25 cellular contexts compared by ENCODE assay signal in genomic region chr10:81570878-81571794, GRCh38.
"Had no signal": no experiment of that assay in that cellular context is flagged by ENCODE, and none has a peak within 500 bp of the region (broad histone marks: within the 10 kb centered on the region; RNA-seq: fewer than 3 reads in every experiment).

No MANE protein-coding gene starts in this region.

- H3K36me3 ChIP-seq: esophagus squamous epithelium, gastrocnemius medialis, neural progenitor cell, stomach, suprapubic skin, transverse colon, vagina had no signal

- H3K9me3 ChIP-seq: gastrocnemius medialis, suprapubic skin, vagina had no signal

- H3K4me3 Mint-ChIP-seq: activated CD4-positive, alpha-beta T cell treated with anti-CD3 and anti-CD28 coated beads, Interleukin-2, amount 10 ng/mL, durations not matched to agents 7 days and 5 days; activated CD8-positive, alpha-beta T cell treated with anti-CD3 and anti-CD28 coated beads, Interleukin-2, amount 10 ng/mL, durations not matched to agents 7 days and 5 days; activated T-helper 1 cell treated with anti-CD3 and anti-CD28 coated beads, Interleukin-12 subunit alpha, Interleukin-12 subunit beta, Interleukin-2, Interleukin-4 antibody, amounts not matched to agents 30 ng/mL and 10 ng/mL and 1 ng/mL, durations not matched to agents 14 hours and 24 hours and 36 hours; effector memory CD8-positive, alpha-beta T cell; neural progenitor cell had no signal

- H3K27ac ChIP-seq: esophagus squamous epithelium, gastrocnemius medialis, neural progenitor cell, stomach, suprapubic skin, transverse colon, vagina, VCaP had no signal

- H3K27ac Mint-ChIP-seq: activated CD4-positive, alpha-beta T cell treated with anti-CD3 and anti-CD28 coated beads, Interleukin-2, amount 10 ng/mL, durations not matched to agents 7 days and 5 days; activated CD8-positive, alpha-beta T cell treated with anti-CD3 and anti-CD28 coated beads, Interleukin-2, amount 10 ng/mL, durations not matched to agents 7 days and 5 days; activated naive CD4-positive, alpha-beta T cell treated with anti-CD3 and anti-CD28 coated beads, Interleukin-2, amount 50 U/mL, for 72 hours; activated T-helper 1 cell treated with anti-CD3 and anti-CD28 coated beads, Interleukin-12 subunit alpha, Interleukin-12 subunit beta, Interleukin-2, Interleukin-4 antibody, amounts not matched to agents 30 ng/mL and 10 ng/mL and 1 ng/mL, durations not matched to agents 14 hours and 24 hours and 36 hours; effector memory CD8-positive, alpha-beta T cell; neural progenitor cell; progenitor cell of endocrine pancreas had no signal

- H3K27me3 Mint-ChIP-seq: activated CD4-positive, alpha-beta T cell treated with anti-CD3 and anti-CD28 coated beads, Interleukin-2, amount 10 ng/mL, durations not matched to agents 7 days and 5 days; effector memory CD8-positive, alpha-beta T cell; naive B cell; progenitor cell of endocrine pancreas had no signal

- DNase-seq: activated CD4-positive, alpha-beta T cell treated with anti-CD3 and anti-CD28 coated beads, Interleukin-2, amount 10 ng/mL, durations not matched to agents 7 days and 5 days; activated CD4-positive, CD25-positive, alpha-beta regulatory T cell treated with anti-CD3 and anti-CD28 coated beads, Interleukin-2, amount 50 U/mL, for 72 hours; activated CD8-positive, alpha-beta T cell treated with anti-CD3 and anti-CD28 coated beads, Interleukin-2, amount 10 ng/mL, durations not matched to agents 7 days and 5 days; central memory CD4-positive, alpha-beta T cell; effector memory CD8-positive, alpha-beta T cell; esophagus squamous epithelium; gastrocnemius medialis; hypothalamus; left cardiac atrium; naive B cell; retina; stimulated activated CD4-positive, alpha-beta T cell treated with anti-CD3 and anti-CD28 coated beads, Interleukin-12 subunit alpha, Interleukin-12 subunit beta, amount 100 ng/mL, for 4 hours; stimulated activated CD4-positive, alpha-beta T cell treated with anti-CD3 and anti-CD28 coated beads, Interleukin-4, amount 100 ng/mL, for 4 hours; stomach; transverse colon had no signal

- ATAC-seq: activated CD8-positive, alpha-beta T cell treated with anti-CD3 and anti-CD28 coated beads, Interleukin-2, amount 10 ng/mL, durations not matched to agents 7 days and 5 days; activated naive CD4-positive, alpha-beta T cell treated with anti-CD3 and anti-CD28 coated beads, Interleukin-2, amount 50 U/mL, for 72 hours; effector memory CD8-positive, alpha-beta T cell; gastrocnemius medialis had no signal

- H3K4me3 ChIP-seq: esophagus squamous epithelium, gastrocnemius medialis, lung, neural progenitor cell, stomach, suprapubic skin, transverse colon, vagina had no signal

- FAIRE-seq: astrocyte, colon had no signal

- H3K9ac ChIP-seq: neural progenitor cell had no signal

- H3K27me3 ChIP-seq: esophagus squamous epithelium, gastrocnemius medialis, neural progenitor cell, stomach, suprapubic skin, transverse colon, vagina had no signal

- H3K36me3 Mint-ChIP-seq: naive B cell, neural progenitor cell had no signal

- H3K4me1 ChIP-seq: esophagus squamous epithelium, gastrocnemius medialis, neural progenitor cell, stomach, suprapubic skin, transverse colon, vagina had no signal

- H3K4me1 Mint-ChIP-seq: activated CD4-positive, alpha-beta T cell treated with anti-CD3 and anti-CD28 coated beads, Interleukin-2, amount 10 ng/mL, durations not matched to agents 7 days and 5 days; naive B cell; neural progenitor cell had no signal
